In the genomic region with DNA sequence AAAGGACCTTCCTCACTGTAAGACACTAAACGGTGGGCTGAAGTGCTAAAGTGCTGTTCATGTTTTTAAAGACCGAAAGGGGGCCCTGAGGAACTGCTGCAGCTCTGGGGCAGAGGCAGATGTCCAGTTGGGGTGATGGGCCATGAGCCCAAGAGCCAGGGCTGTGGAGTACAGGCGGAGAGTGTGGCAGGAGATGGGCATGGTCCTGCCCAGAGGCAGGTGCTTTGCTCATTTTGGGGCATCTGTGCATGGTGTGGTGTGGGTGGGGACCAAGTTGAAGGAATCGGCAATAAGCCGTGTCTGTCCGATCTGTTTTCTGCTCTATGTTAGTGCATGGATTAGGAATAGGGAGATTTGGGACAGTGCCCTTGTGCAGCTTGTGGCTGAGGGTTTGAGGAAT, we compare ENCODE assay signal across 35 cellular contexts.
"Had no signal": no experiment of that assay in that cellular context is flagged by ENCODE, and none has a peak within 500 bp of the region (broad histone marks: within the 10 kb centered on the region; RNA-seq: fewer than 3 reads in every experiment).

No MANE protein-coding gene starts in this region.

- H3K9me3 ChIP-seq: MG63 had no signal

- DNase-seq: Karpas-422, Kasumi-1, MG63, MM.1S, MV-4-11, NCI-H1048, NCI-H1092, NCI-H1092 treated with DMSO at 0.1 percent for 48 hours, NCI-H1105, NCI-H1105 treated with DMSO at 0.1 percent for 48 hours, NCI-H1417, NCI-H1417 treated with DMSO at 0.1 percent for 48 hours, NCI-H1436, NCI-H1436 treated with DMSO at 0.1 percent for 48 hours, NCI-H146, NCI-H1694, NCI-H1694 treated with DMSO at 0.1 percent for 48 hours, NCI-H187, NCI-H187 treated with DMSO at 0.1 percent for 48 hours, NCI-H1930, NCI-H2029, NCI-H2029 treated with DMSO at 0.1 percent for 48 hours, NCI-H2081, NCI-H2081 treated with DMSO at 0.1 percent for 48 hours, NCI-H2107, NCI-H2171, NCI-H2171 treated with DMSO at 0.1 percent for 48 hours, NCI-H2227 treated with DMSO at 0.1 percent for 48 hours, NCI-H226, NCI-H345, NCI-H446, NCI-H446 treated with DMSO at 0.1 percent for 48 hours, NCI-H510A, NCI-H510A treated with DMSO at 0.1 percent for 48 hours had no signal

- H3K27me3 ChIP-seq: MG63 had no signal

- H3K36me3 ChIP-seq: MG63 had no signal

- H3K4me2 ChIP-seq: KMS-11 had no signal

- H3K27ac ChIP-seq: KMS-11 had no signal

- H3K4me3 ChIP-seq: MG63 had no signal

- H3K9ac ChIP-seq: KMS-11 had no signal
